ENCODE assay signal across 15 cellular contexts in the genomic region with DNA sequence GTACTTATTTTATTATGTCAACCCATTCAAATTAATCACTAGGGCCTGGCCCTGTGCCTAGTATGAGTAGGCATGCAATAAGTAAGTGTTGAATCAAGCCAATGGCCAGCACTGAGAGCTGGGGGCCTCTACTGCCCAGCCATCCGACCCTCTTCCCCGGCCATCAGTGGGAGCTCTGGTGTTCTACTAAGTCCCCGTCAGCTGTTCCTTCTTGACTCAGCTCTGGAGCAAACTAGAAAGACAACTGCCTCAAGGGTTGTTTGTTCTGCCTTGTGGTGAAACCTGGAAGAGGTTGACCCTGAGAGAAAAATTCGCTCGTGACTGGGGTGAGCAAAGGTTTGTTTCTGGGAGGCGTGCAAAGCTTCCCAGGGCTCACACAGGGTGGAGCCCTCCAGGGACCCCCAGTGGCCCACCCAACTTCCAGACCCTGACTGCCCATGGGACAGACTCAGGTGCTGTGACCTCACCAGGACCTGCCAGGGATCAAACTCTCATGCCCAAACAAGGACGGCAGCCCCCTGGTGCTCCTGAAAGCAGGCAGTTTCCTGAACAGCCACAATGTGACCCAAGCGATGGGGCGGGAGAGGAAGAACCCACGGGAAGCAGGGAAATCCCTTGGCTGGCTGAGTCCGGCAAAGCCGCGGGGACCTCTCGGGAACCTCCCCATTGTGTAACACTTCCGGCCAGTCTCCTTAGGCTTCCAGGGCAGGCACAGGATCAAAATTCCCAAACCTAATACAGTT. TPM values are rescaled to one million over a fixed set of nuclear protein-coding genes. Genes with fewer than 3 reads are reported as not detected.
DNase-seq lines count a peak whose midpoint lies in the region; ATAC-seq and TF ChIP-seq lines count a peak whose summit lies in the region.
"Had no signal": no experiment of that assay in that cellular context is flagged by ENCODE, and none has a peak within 500 bp of the region (broad histone marks: within the 10 kb centered on the region; RNA-seq: fewer than 3 reads in every experiment).

No MANE protein-coding gene starts in this region.

- POLR2A ChIA-PET in IMR-90 (lab: Charles Lee; ENCODE audit: unreplicated experiment) = no interaction called here

- no peak overlapping the region for H2AK5ac ChIP-seq in IMR-90 (ENCODE audit: low read depth, low read length)

- H2BK120ac ChIP-seq in IMR-90 (ENCODE audit: low read depth, low read length) = 0 out of 2 replicates have a peak overlapping the region, but pooled peaks have one; percentile 10

- BruUV-seq in IMR-90 (replicated peaks; lab: Mats Ljungman, UMichigan) (no TSS peak), mammary epithelial cell (replicated peaks; lab: Mats Ljungman, UMichigan) (no TSS peak)

- peak; percentile 65 for DNase-seq in IMR-90
- DNase-seq in fibroblast of gingiva (ENCODE audit: low read depth) = peak; percentile 25
- no peak for DNase-seq in NCI-H748 (lab: John Stamatoyannopoulos, UW; ENCODE audit: unreplicated experiment)
- DNase-seq in OCI-M1 (lab: John Stamatoyannopoulos, UW) = no peak
- no peak for DNase-seq in activated CD8-positive, alpha-beta memory T cell treated with anti-CD3 and anti-CD28 coated beads, Interleukin-2, amount 50 U/mL, for 48 hours
- DNase-seq in mammary epithelial cell = no peak
- DNase-seq: activated B cell treated with CpG ODN at 0.5 μM for 24 hours; activated T-cell treated with anti-CD3 and anti-CD28 coated beads, Interleukin-2, amount 50 U/mL, for 1 hour; anterior cingulate cortex; BE2C; NCI-H1694 treated with DMSO at 0.1 percent for 48 hours; NCI-H82 had no signal

- TF ChIP-seq RAD21 in IMR-90 (IDR thresholded peaks at IDR 0.05; ENCODE audit: low read length) (no peak), liver (IDR thresholded peaks at IDR 0.05) (peak; percentile 47 to 70)

- no peak for TF ChIP-seq CTCF in IMR-90 (conservative IDR thresholded peaks at IDR 0.05; ENCODE audit: low read depth, low read length)
- TF ChIP-seq CTCF in liver (IDR thresholded peaks at IDR 0.05; ENCODE audit: low read depth, low read length, missing input control) = peak; percentile 3
- TF ChIP-seq CTCF in mammary epithelial cell (conservative IDR thresholded peaks at IDR 0.05 in 1 of 2, IDR thresholded peaks at IDR 0.05 in 1 of 2; ENCODE audit: extremely low read depth in 1 of 2, insufficient read depth in 1 of 2, low read depth in 1 of 2, low read length in 2 of 2) = no peak

- in situ Hi-C loops in IMR-90 (cut with MboI; ENCODE audit: low sequenced_read_pairs) = no loop called here
- in situ Hi-C loops in mammary epithelial cell (cut with MboI; ENCODE audit: low sequenced_read_pairs in 2 of 2) = no loop called here

- peaks cover 25% of the 10 kb centered on the region for H3K27me3 ChIP-seq in IMR-90 (ENCODE audit: control insufficient read depth, insufficient read depth, low read length)
- no peaks in the 10 kb centered on the region for H3K27me3 ChIP-seq in liver (ENCODE audit: control insufficient read depth in 4 of 4, insufficient read depth in 4 of 4, low read length in 3 of 4)
- no peaks in the 10 kb centered on the region for H3K27me3 ChIP-seq in skeletal muscle tissue (ENCODE audit: control insufficient read depth in 3 of 3, insufficient read depth in 3 of 3, low read length in 3 of 3)
- H3K27me3 ChIP-seq in mammary epithelial cell (ENCODE audit: insufficient read depth, low read length) = no peaks in the 10 kb centered on the region
- H3K27me3 ChIP-seq: SJSA1 had no signal

- no peak overlapping the region for H3K23ac ChIP-seq in IMR-90 (ENCODE audit: low read depth, low read length)

- 0 out of 2 replicates have a peak, but pooled peaks have one; percentile 31 for ATAC-seq in IMR-90 (ENCODE audit: low read depth)

- peak overlapping the region; percentile 35 for H2AFZ ChIP-seq in IMR-90 (replicated peaks; ENCODE audit: low read length, poor library complexity)
- no peak overlapping the region for H2AFZ ChIP-seq in mammary epithelial cell (ENCODE audit: low read depth, low read length)

- H3K36me3 ChIP-seq in IMR-90 (ENCODE audit: control insufficient read depth, insufficient read depth, low read length) (no peaks in the 10 kb centered on the region), liver (ENCODE audit: control insufficient read depth in 4 of 4, insufficient read depth in 3 of 4, low read depth in 1 of 4, low read length in 3 of 4) (no peaks in the 10 kb centered on the region), skeletal muscle tissue (ENCODE audit: control insufficient read depth in 3 of 3, insufficient read depth in 3 of 3, low read length in 3 of 3) (no peaks in the 10 kb centered on the region), mammary epithelial cell (ENCODE audit: insufficient read depth, low read length) (no peaks in the 10 kb centered on the region)
- H3K36me3 ChIP-seq: BE2C, SJSA1 had no signal

- H3K4me2 ChIP-seq in IMR-90 (ENCODE audit: low read depth, low read length) (no peak overlapping the region), mammary epithelial cell (ENCODE audit: insufficient read depth, low read depth, low read length) (no peak overlapping the region)

- CTCF ChIA-PET in IMR-90 (lab: Yijun Ruan, JAX) = no interaction called here
- CTCF ChIA-PET in mammary epithelial cell (lab: Charles Lee; ENCODE audit: low non-redundant PET) = no interaction called here

- no peak for TF ChIP-seq POLR2A in IMR-90 (IDR thresholded peaks at IDR 0.05; ENCODE audit: low read depth, low read length)

- no peak overlapping the region for H3K27ac ChIP-seq in IMR-90 (ENCODE audit: insufficient read depth, low read length)
- peak overlapping the region; percentile 33 to 67 for H3K27ac ChIP-seq in liver (ENCODE audit: low read depth in 1 of 2, low read length in 2 of 2)
- H3K27ac ChIP-seq in skeletal muscle tissue (ENCODE audit: low read depth, low read length) = peak overlapping the region; percentile 33
- H3K27ac ChIP-seq in mammary epithelial cell (ENCODE audit: insufficient read depth, low read depth, low read length) = no peak overlapping the region
- H3K27ac ChIP-seq: SJSA1 had no signal

- no peak overlapping the region for H3K56ac ChIP-seq in IMR-90 (ENCODE audit: extremely low read depth, insufficient read depth, low read length)

- intact Hi-C loops in IMR-90 (cut with micrococcal nuclease) (loop anchor here (5.0 kb wide), 1 partner anchor 68 kb away; a partner anchor contains a TSS), mammary epithelial cell (cut with micrococcal nuclease) (loop anchor here (5.0 kb wide), 1 partner anchor 147 kb away; no protein-coding TSS in a partner anchor)

- no peak overlapping the region for H2AK9ac ChIP-seq in IMR-90 (replicated peaks; ENCODE audit: low read depth, low read length, poor library complexity)

- no peaks in the 10 kb centered on the region for H3K79me1 ChIP-seq in IMR-90 (ENCODE audit: low read depth in 1 of 2, low read length in 2 of 2)

- H4K8ac ChIP-seq in IMR-90 (ENCODE audit: low read depth in 2 of 2, low read length in 2 of 2) = no peak overlapping the region

- H2BK20ac ChIP-seq in IMR-90 (ENCODE audit: low read depth, low read length) = no peak overlapping the region

- H3K4me1 ChIP-seq in IMR-90 (ENCODE audit: control insufficient read depth, insufficient read depth, low read length) (peaks cover 8% of the 10 kb centered on the region), liver (ENCODE audit: control insufficient read depth in 4 of 4, insufficient read depth in 4 of 4, low read length in 3 of 4) (peaks cover 0 to 9% (median 5%) of the 10 kb centered on the region in 4 donors), skeletal muscle tissue (ENCODE audit: control insufficient read depth in 3 of 3, insufficient read depth in 3 of 3, low read length in 3 of 3) (peaks cover 0 to 10% (median 4%) of the 10 kb centered on the region in 3 donors), mammary epithelial cell (ENCODE audit: insufficient read depth, low read length) (peaks cover 12% of the 10 kb centered on the region)
- H3K4me1 ChIP-seq: BE2C had no signal

- H3K79me2 ChIP-seq in mammary epithelial cell (ENCODE audit: insufficient read depth, low read length) = no peaks in the 10 kb centered on the region

- no peak overlapping the region for H3K4me3 ChIP-seq in IMR-90 (ENCODE audit: insufficient read depth, low read depth, low read length)
- H3K4me3 ChIP-seq in liver (ENCODE audit: low read depth in 1 of 3, low read length in 3 of 3) = no peak overlapping the region
- H3K4me3 ChIP-seq in skeletal muscle tissue (ENCODE audit: low read length in 3 of 3) = no peak overlapping the region
- H3K4me3 ChIP-seq in mammary epithelial cell (replicated peaks in 1 of 3; ENCODE audit: insufficient read depth in 1 of 3, low read depth in 2 of 3, low read length in 3 of 3) = no peak overlapping the region
- H3K4me3 ChIP-seq: SJSA1 had no signal

- dilution Hi-C loops in IMR-90 (cut with HindIII; ENCODE audit: low sequenced_read_pairs, unreplicated experiment) (no loop called here), mammary epithelial cell (cut with HindIII; ENCODE audit: low sequenced_read_pairs) (loop anchor here (5.0 kb wide), 2 partner anchors 38 to 67 kb away; no protein-coding TSS in a partner anchor)

- H2BK15ac ChIP-seq in IMR-90 (ENCODE audit: low read depth, low read length) = no peak overlapping the region

- no peak overlapping the region for H4K5ac ChIP-seq in IMR-90 (ENCODE audit: low read depth, low read length)

- no peak overlapping the region for H3K4ac ChIP-seq in IMR-90 (ENCODE audit: low read depth, low read length)

- no peak overlapping the region for H3K14ac ChIP-seq in IMR-90 (replicated peaks; ENCODE audit: low read depth, low read length)

- H3K9me1 ChIP-seq in IMR-90 (ENCODE audit: insufficient read depth, low read length) = peaks cover 4% of the 10 kb centered on the region; the same call in 1 of the 2 replicates

- H2BK5ac ChIP-seq in IMR-90 (ENCODE audit: low read depth, low read length, poor library complexity, severe bottlenecking) = no peak overlapping the region

- H3K9me3 ChIP-seq in IMR-90 (ENCODE audit: control insufficient read depth, insufficient read depth, low read length) = no peaks in the 10 kb centered on the region
- no peaks in the 10 kb centered on the region for H3K9me3 ChIP-seq in liver (ENCODE audit: control insufficient read depth in 4 of 4, low read length in 3 of 4)
- H3K9me3 ChIP-seq in skeletal muscle tissue (ENCODE audit: control insufficient read depth in 3 of 3, low read length in 3 of 3) = no peaks in the 10 kb centered on the region
- H3K9me3 ChIP-seq in mammary epithelial cell (replicated peaks; ENCODE audit: insufficient read depth, low read length) = no peaks in the 10 kb centered on the region
- H3K9me3 ChIP-seq: BE2C, SJSA1 had no signal

- 92% methylated on average over 2 of the region's 15 CpGs; no CpG with 5 or more reads in 1 of the 2 experiments for WGBS in IMR-90 (ENCODE audit: extremely low coverage in 2 of 2, insufficient read length in 1 of 2), 2 experiments
- WGBS in liver = 45% methylated on average over 15 of the region's 15 CpGs
- 93% methylated on average over 12 of the region's 15 CpGs for WGBS in mammary epithelial cell (ENCODE audit: low coverage, missing lambda C conversion rate)

- no peak overlapping the region for H3K18ac ChIP-seq in IMR-90 (ENCODE audit: low read depth, low read length)

- H4K20me1 ChIP-seq in IMR-90 (ENCODE audit: insufficient read depth, low read length) (no peaks in the 10 kb centered on the region), mammary epithelial cell (ENCODE audit: insufficient read depth, low read length) (no peaks in the 10 kb centered on the region)

- H3K9ac ChIP-seq in IMR-90 (ENCODE audit: low read depth, low read length) (no peak overlapping the region), liver (ENCODE audit: low read depth in 1 of 2, low read length in 2 of 2) (no peak overlapping the region), skeletal muscle tissue (ENCODE audit: low read depth in 1 of 3, low read length in 3 of 3) (no peak overlapping the region), mammary epithelial cell (ENCODE audit: insufficient read depth, low read length) (no peak overlapping the region)

- no peak overlapping the region for H4K91ac ChIP-seq in IMR-90 (ENCODE audit: insufficient read depth, low read depth, low read length)

RNA-seq across cellular contexts. Expression of a gene that starts 50.4 kb away (rescaled TPM):
- total RNA-seq in IMR-90 (2012; rRNA removed) (not detected in 2 replicates), liver (not detected), skeletal muscle tissue (not detected), mammary epithelial cell (not detected)
- polyA plus RNA-seq in IMR-90 (2012; rRNA removed) (not detected in 2 replicates), liver (not detected), mammary epithelial cell (not detected)
- polyA plus RNA-seq in IMR-90 (2012; cell fraction: cytosol; rRNA removed) = not detected in 2 replicates
- polyA plus RNA-seq in IMR-90 (2012; cell fraction: nucleus; rRNA removed; ENCODE audit: low replicate concordance) = not detected in 2 replicates
- polyA minus RNA-seq in mammary epithelial cell = not detected
- total RNA-seq: activated B cell treated with CpG ODN at 0.5 μM for 24 hours, SJSA1 had no signal

Comparison
In these comparisons a context has a peak if more than half of its experiments do, and no peak if none do; other contexts are left out.
1. DNase-seq: peak in IMR-90 (single experiment) and fibroblast of gingiva (single experiment); none in NCI-H748 (single experiment), OCI-M1 (single experiment), activated CD8-positive, alpha-beta memory T cell treated with anti-CD3 and anti-CD28 coated beads, Interleukin-2, amount 50 U/mL, for 48 hours (single experiment) and mammary epithelial cell (single experiment).
2. H3K27ac ChIP-seq: peak in liver (2 of 2) and skeletal muscle tissue (single experiment); none in IMR-90 (single experiment) and mammary epithelial cell (single experiment).